In the genomic region with DNA sequence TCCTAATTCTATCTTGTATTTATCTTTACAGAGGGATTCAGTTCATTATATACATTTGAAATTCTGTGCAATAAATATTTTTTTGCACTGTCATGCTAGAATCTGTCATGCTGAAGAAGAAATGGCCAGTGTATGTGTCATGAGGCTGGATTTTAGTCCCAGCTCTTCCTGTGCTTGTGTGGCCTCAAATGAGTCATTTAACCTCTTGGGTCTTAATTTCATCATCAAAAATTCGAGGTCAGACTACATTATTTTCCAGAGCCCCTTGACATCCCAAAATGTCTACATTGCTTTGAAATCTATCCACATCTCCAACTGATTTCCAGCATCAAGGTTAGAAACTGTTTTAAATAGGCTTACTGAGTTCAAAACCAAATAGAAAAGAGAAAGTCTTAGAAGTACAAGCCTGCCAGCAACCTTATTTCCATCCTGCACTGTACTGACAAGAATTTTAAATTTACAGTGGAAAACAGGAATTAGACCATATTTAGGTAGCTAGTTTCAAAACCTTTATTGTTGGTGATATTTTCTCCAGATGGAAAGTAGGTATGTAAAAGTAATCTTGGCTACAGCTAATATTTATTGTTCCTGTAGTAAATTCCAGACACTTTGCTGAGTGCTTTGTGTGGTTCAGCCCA, we compare ENCODE assay signal across 11 cellular contexts.
DNase-seq lines count a peak whose midpoint lies in the region; ATAC-seq and TF ChIP-seq lines count a peak whose summit lies in the region.
"Had no signal": no experiment of that assay in that cellular context is flagged by ENCODE, and none has a peak within 500 bp of the region (broad histone marks: within the 10 kb centered on the region; RNA-seq: fewer than 3 reads in every experiment).

No MANE protein-coding gene starts in this region.

- H3K9me3 ChIP-seq in neural cell (ENCODE audit: low read length) (no peaks in the 10 kb centered on the region), mucosa of descending colon (no peaks in the 10 kb centered on the region), HAP-1 (no peaks in the 10 kb centered on the region)

- H3K9me2 ChIP-seq in neural cell (ENCODE audit: insufficient read depth, low read length), result no peaks in the 10 kb centered on the region

- H3K4me1 Mint-ChIP-seq in Calu3 (ENCODE audit: low read depth, unreplicated experiment), result peaks cover 13% of the 10 kb centered on the region
- H3K4me1 Mint-ChIP-seq: activated CD4-positive, alpha-beta T cell treated with anti-CD3 and anti-CD28 coated beads, Interleukin-2, amount 10 ng/mL, durations not matched to agents 7 days and 5 days had no signal

- H2AFZ ChIP-seq in neural cell (ENCODE audit: low read depth, low read length), result no peak overlapping the region

- H3F3A ChIP-seq in neural cell (ENCODE audit: insufficient read depth, low read length, poor library complexity, severe bottlenecking), result no peaks in the 10 kb centered on the region

- H3K36me3 ChIP-seq in neural cell (ENCODE audit: insufficient read depth, low read length) (no peaks in the 10 kb centered on the region), mucosa of descending colon (ENCODE audit: low read depth) (no peaks in the 10 kb centered on the region), HAP-1 (replicated peaks) (no peaks in the 10 kb centered on the region)

- H3K27ac ChIP-seq in neural cell (ENCODE audit: low read length) (peak overlapping the region; percentile 47), substantia nigra (ENCODE audit: low read depth, low read length, poor library complexity, severe bottlenecking) (no peak overlapping the region)

- DNase-seq in Calu3 (peak; percentile 10), NOMO-1 treated with dmso at 0.1 percent for 144 hours (lab: John Stamatoyannopoulos, UW; ENCODE audit: unreplicated experiment) (peak; percentile 10), mucosa of descending colon (no peak), HAP-1 (ENCODE audit: low spot score in 2 of 2) (no peak), substantia nigra (lab: John Stamatoyannopoulos, UW) (no peak)
- DNase-seq: activated CD4-positive, alpha-beta T cell treated with anti-CD3 and anti-CD28 coated beads, Interleukin-2, amount 10 ng/mL, durations not matched to agents 7 days and 5 days; GDM1; NCI-H82 had no signal

- no TSS peak for BruUV-seq in Calu3 (replicated peaks; lab: Mats Ljungman, UMichigan)

- H3K27me3 ChIP-seq in neural cell (ENCODE audit: insufficient read depth, low read depth, low read length) (no peaks in the 10 kb centered on the region), HAP-1 (ENCODE audit: low read depth) (no peaks in the 10 kb centered on the region)

- TF ChIP-seq EP300 in neural cell (conservative IDR thresholded peaks at IDR 0.05; ENCODE audit: poor library complexity, severe bottlenecking), result no peak

- CTCF ChIA-PET in Calu3 (lab: Charles Lee), result no interaction called here

- H3K4me3 ChIP-seq in neural cell (ENCODE audit: low read length) (no peak overlapping the region), mucosa of descending colon (no peak overlapping the region), HAP-1 (no peak overlapping the region)

- no peak for TF ChIP-seq CTCF in Calu3 (IDR thresholded peaks at IDR 0.05; ENCODE audit: unreplicated experiment)
- no peak for TF ChIP-seq CTCF in neural cell (IDR thresholded peaks at IDR 0.05; ENCODE audit: poor library complexity, severe bottlenecking)
- TF ChIP-seq CTCF in mucosa of descending colon (IDR thresholded peaks at IDR 0.05), result no peak

- H3K79me2 ChIP-seq in neural cell (replicated peaks; ENCODE audit: insufficient read depth, low read length), result no peaks in the 10 kb centered on the region

- peaks cover 4% of the 10 kb centered on the region for H3K36me3 Mint-ChIP-seq in Calu3 (ENCODE audit: insufficient read depth, unreplicated experiment)

- peak overlapping the region; percentile 93 for H3K27ac Mint-ChIP-seq in Calu3 (ENCODE audit: unreplicated experiment)
- H3K27ac Mint-ChIP-seq: activated CD4-positive, alpha-beta T cell treated with anti-CD3 and anti-CD28 coated beads, Interleukin-2, amount 10 ng/mL, durations not matched to agents 7 days and 5 days had no signal

- in situ Hi-C loops in HAP-1 (cut with MboI; ENCODE audit: low sequenced_read_pairs), result no loop called here

- no peak for TF ChIP-seq RAD21 in neural cell (conservative IDR thresholded peaks at IDR 0.05)

- H3K4me1 ChIP-seq in mucosa of descending colon (ENCODE audit: low read depth), result no peaks in the 10 kb centered on the region
- peaks cover 32% of the 10 kb centered on the region for H3K4me1 ChIP-seq in HAP-1

- H3K9ac ChIP-seq in neural cell (ENCODE audit: low read length), result no peak overlapping the region

- H3K9me3 Mint-ChIP-seq in Calu3 (ENCODE audit: low read depth, unreplicated experiment), result no peaks in the 10 kb centered on the region
- H3K9me3 Mint-ChIP-seq: activated CD4-positive, alpha-beta T cell treated with anti-CD3 and anti-CD28 coated beads, Interleukin-2, amount 10 ng/mL, durations not matched to agents 7 days and 5 days had no signal

- intact Hi-C loops in Calu3 (cut with micrococcal nuclease; ENCODE audit: unreplicated experiment) (no loop called here), mucosa of descending colon (cut with DNase I, micrococcal nuclease) (no loop called here)

- peak; percentile 32 for ATAC-seq in esophagus mucosa
- no peak for ATAC-seq in mucosa of descending colon
- no peak for ATAC-seq in GM21737 (IDR thresholded peaks at IDR 0.05; ENCODE audit: unreplicated experiment)

- no peaks in the 10 kb centered on the region for H4K20me1 ChIP-seq in neural cell (ENCODE audit: insufficient read depth)

- H3K4me3 Mint-ChIP-seq in Calu3 (ENCODE audit: low read depth, unreplicated experiment), result no peak overlapping the region
- H3K4me3 Mint-ChIP-seq: activated CD4-positive, alpha-beta T cell treated with anti-CD3 and anti-CD28 coated beads, Interleukin-2, amount 10 ng/mL, durations not matched to agents 7 days and 5 days had no signal

- H3K27me3 Mint-ChIP-seq in Calu3 (ENCODE audit: unreplicated experiment), result no peaks in the 10 kb centered on the region

- no peak overlapping the region for H3K4me2 ChIP-seq in neural cell (ENCODE audit: low read length)

TF ChIP-seq in neural cell, 6 proteins besides CTCF, POLR2A, EP300 and RAD21:
- TF ChIP-seq POLR2AphosphoS5 (IDR thresholded peaks at IDR 0.05) (no peak), SMC3 (conservative IDR thresholded peaks at IDR 0.05; ENCODE audit: poor library complexity) (no peak), EZH2 (IDR thresholded peaks at IDR 0.05; ENCODE audit: borderline replicate concordance, insufficient read depth, low read length, poor library complexity, severe bottlenecking) (no peak), TAF1 (IDR thresholded peaks at IDR 0.05; ENCODE audit: low read depth) (no peak), MXI1 (conservative IDR thresholded peaks at IDR 0.05; ENCODE audit: poor library complexity, severe bottlenecking) (no peak)
- TF ChIP-seq, protein P1, sequence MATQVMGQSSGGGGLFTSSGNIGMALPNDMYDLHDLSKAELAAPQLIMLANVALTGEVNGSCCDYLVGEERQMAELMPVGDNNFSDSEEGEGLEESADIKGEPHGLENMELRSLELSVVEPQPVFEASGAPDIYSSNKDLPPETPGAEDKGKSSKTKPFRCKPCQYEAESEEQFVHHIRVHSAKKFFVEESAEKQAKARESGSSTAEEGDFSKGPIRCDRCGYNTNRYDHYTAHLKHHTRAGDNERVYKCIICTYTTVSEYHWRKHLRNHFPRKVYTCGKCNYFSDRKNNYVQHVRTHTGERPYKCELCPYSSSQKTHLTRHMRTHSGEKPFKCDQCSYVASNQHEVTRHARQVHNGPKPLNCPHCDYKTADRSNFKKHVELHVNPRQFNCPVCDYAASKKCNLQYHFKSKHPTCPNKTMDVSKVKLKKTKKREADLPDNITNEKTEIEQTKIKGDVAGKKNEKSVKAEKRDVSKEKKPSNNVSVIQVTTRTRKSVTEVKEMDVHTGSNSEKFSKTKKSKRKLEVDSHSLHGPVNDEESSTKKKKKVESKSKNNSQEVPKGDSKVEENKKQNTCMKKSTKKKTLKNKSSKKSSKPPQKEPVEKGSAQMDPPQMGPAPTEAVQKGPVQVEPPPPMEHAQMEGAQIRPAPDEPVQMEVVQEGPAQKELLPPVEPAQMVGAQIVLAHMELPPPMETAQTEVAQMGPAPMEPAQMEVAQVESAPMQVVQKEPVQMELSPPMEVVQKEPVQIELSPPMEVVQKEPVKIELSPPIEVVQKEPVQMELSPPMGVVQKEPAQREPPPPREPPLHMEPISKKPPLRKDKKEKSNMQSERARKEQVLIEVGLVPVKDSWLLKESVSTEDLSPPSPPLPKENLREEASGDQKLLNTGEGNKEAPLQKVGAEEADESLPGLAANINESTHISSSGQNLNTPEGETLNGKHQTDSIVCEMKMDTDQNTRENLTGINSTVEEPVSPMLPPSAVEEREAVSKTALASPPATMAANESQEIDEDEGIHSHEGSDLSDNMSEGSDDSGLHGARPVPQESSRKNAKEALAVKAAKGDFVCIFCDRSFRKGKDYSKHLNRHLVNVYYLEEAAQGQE (IDR thresholded peaks at IDR 0.05; ENCODE audit: borderline replicate concordance), result no peak

Comparison
In these comparisons a context has a peak if more than half of its experiments do, and no peak if none do; other contexts are left out.
1. DNase-seq: peak in Calu3 (single experiment) and NOMO-1 treated with dmso at 0.1 percent for 144 hours (single experiment); none in mucosa of descending colon (0 of 3), HAP-1 (0 of 2) and substantia nigra (0 of 49).